In the genomic region with DNA sequence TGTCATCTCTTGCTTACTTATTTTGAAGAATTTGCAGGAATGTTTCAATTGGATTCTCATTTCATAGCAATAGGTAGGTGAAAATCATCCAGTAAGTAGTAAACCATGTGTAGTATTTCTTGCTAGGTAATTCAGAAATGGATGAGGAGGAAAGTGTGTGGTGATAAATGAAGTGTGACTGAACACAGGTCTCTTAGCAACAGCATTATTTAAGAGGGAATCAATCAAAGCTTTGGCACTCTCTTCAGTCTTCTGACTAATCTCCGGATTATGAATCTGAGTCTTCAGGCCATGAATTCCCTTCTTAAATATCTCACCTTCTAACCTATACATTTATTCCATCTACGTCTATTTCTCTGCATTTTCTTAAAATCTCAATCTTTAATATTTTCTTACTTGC, we compare ENCODE assay signal across 1 cellular context.
TF ChIP-seq lines count a peak whose summit lies in the region.

No MANE protein-coding gene starts in this region.

TF ChIP-seq in GM12878, 131 proteins besides CTCF, POLR2A, EP300 and RAD21 (continued from another document):
- TF ChIP-seq NFYA (IDR thresholded peaks at IDR 0.05; ENCODE audit: borderline replicate concordance, low read depth, low read length): no peak
